In the genomic region with DNA sequence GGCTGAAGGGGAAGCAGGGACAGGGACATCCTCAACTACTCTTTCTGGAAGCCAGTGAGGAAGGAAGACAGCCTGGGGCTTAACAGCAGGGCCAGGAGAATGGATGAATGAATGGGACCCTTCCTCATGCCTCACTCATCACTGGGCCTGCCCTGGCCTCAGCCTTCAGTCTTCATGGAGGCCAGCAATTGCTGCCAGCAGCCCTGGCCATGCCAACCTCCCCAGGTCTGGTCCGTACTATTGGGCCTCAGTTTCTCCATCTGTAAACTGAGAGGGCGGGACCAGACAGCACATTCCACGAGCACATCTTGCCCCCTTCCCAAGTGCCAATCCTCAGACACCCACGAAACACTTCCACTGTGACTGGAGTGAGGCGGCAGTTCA, we compare ENCODE assay signal across 9 cellular contexts. TPM values are rescaled to one million over a fixed set of nuclear protein-coding genes. Genes with fewer than 3 reads are reported as not detected.
DNase-seq lines count a peak whose midpoint lies in the region; ATAC-seq and TF ChIP-seq lines count a peak whose summit lies in the region.
"Had no signal": no experiment of that assay in that cellular context is flagged by ENCODE, and none has a peak within 500 bp of the region (broad histone marks: within the 10 kb centered on the region; RNA-seq: fewer than 3 reads in every experiment).

No MANE protein-coding gene starts in this region.

- H3K27ac ChIP-seq in ascending aorta (peak overlapping the region; percentile 86 to 87), suprapubic skin (peak overlapping the region; percentile 98)

- peaks cover 69% of the 10 kb centered on the region for H3K4me1 Mint-ChIP-seq in activated CD4-positive, alpha-beta T cell treated with anti-CD3 and anti-CD28 coated beads, Interleukin-2, amount 10 ng/mL, durations not matched to agents 7 days and 5 days
- peaks cover 42% of the 10 kb centered on the region for H3K4me1 Mint-ChIP-seq in memory B cell

- peaks cover 4% of the 10 kb centered on the region for H3K36me3 Mint-ChIP-seq in activated CD4-positive, alpha-beta T cell treated with anti-CD3 and anti-CD28 coated beads, Interleukin-2, amount 10 ng/mL, durations not matched to agents 7 days and 5 days (ENCODE audit: low read depth)
- no peaks in the 10 kb centered on the region for H3K36me3 Mint-ChIP-seq in memory B cell

- POLR2A ChIA-PET in activated CD4-positive, alpha-beta T cell treated with anti-CD3 and anti-CD28 coated beads, Interleukin-2, amount 10 ng/mL, durations not matched to agents 7 days and 5 days (lab: Charles Lee), result no interaction called here

- 86% methylated on average over 5 of the region's 5 CpGs for WGBS in suprapubic skin

- H3K36me3 ChIP-seq in ascending aorta (no peaks in the 10 kb centered on the region), suprapubic skin (no peaks in the 10 kb centered on the region), MG63 (peaks cover 2% of the 10 kb centered on the region; the same call in 1 of the 2 replicates)

- peak overlapping the region; percentile 55 for H3K4me3 Mint-ChIP-seq in activated CD4-positive, alpha-beta T cell treated with anti-CD3 and anti-CD28 coated beads, Interleukin-2, amount 10 ng/mL, durations not matched to agents 7 days and 5 days
- no peak overlapping the region for H3K4me3 Mint-ChIP-seq in memory B cell

- H3K27me3 ChIP-seq in ascending aorta (no peaks in the 10 kb centered on the region), suprapubic skin (no peaks in the 10 kb centered on the region), MG63 (no peaks in the 10 kb centered on the region)

- TF ChIP-seq POLR2A in suprapubic skin (IDR thresholded peaks at IDR 0.05), result no peak

- no peaks in the 10 kb centered on the region for H3K9me3 ChIP-seq in ascending aorta
- no peaks in the 10 kb centered on the region for H3K9me3 ChIP-seq in suprapubic skin
- H3K9me3 ChIP-seq in MG63, result no peaks in the 10 kb centered on the region

- DNase-seq in activated CD4-positive, alpha-beta T cell treated with anti-CD3 and anti-CD28 coated beads, Interleukin-2, amount 10 ng/mL, durations not matched to agents 7 days and 5 days, result no peak
- no peak for DNase-seq in activated CD4-positive, alpha-beta T cell treated with anti-CD3 and anti-CD28 coated beads, Interleukin-2, amount 50 U/mL, for 1 hour
- no peak for DNase-seq in ascending aorta (ENCODE audit: low spot score in 2 of 2)
- no peak for DNase-seq in memory B cell (ENCODE audit: low spot score in 2 of 2)
- no peak for DNase-seq in suprapubic skin (ENCODE audit: low spot score in 2 of 2)
- no peak for DNase-seq in NCI-H2227 (lab: John Stamatoyannopoulos, UW; ENCODE audit: unreplicated experiment)
- no peak for DNase-seq in MG63
- DNase-seq in ecto neural progenitor cell (ENCODE audit: low spot score), result no peak
- DNase-seq: activated T-cell treated with anti-CD3 and anti-CD28 coated beads for 4 hours had no signal

- H3K27me3 Mint-ChIP-seq in activated CD4-positive, alpha-beta T cell treated with anti-CD3 and anti-CD28 coated beads, Interleukin-2, amount 10 ng/mL, durations not matched to agents 7 days and 5 days, result no peaks in the 10 kb centered on the region
- no peaks in the 10 kb centered on the region for H3K27me3 Mint-ChIP-seq in memory B cell

- H3K27ac Mint-ChIP-seq in activated CD4-positive, alpha-beta T cell treated with anti-CD3 and anti-CD28 coated beads, Interleukin-2, amount 10 ng/mL, durations not matched to agents 7 days and 5 days, result peak overlapping the region; percentile 88
- peak overlapping the region; percentile 97 for H3K27ac Mint-ChIP-seq in memory B cell

- no peak for TF ChIP-seq EP300 in suprapubic skin (IDR thresholded peaks at IDR 0.05)

- no peak overlapping the region for H3K4me3 ChIP-seq in ascending aorta
- H3K4me3 ChIP-seq in suprapubic skin, result no peak overlapping the region
- H3K4me3 ChIP-seq in MG63, result no peak overlapping the region

- intact Hi-C loops in ascending aorta (cut with DNase I), result no loop called here

- TF ChIP-seq CTCF in ascending aorta (IDR thresholded peaks at IDR 0.05) (no peak), suprapubic skin (IDR thresholded peaks at IDR 0.05) (no peak)

- no peak for ATAC-seq in memory B cell (ENCODE audit: low read depth)

- H3K9me3 Mint-ChIP-seq in activated CD4-positive, alpha-beta T cell treated with anti-CD3 and anti-CD28 coated beads, Interleukin-2, amount 10 ng/mL, durations not matched to agents 7 days and 5 days, result no peaks in the 10 kb centered on the region
- H3K9me3 Mint-ChIP-seq in memory B cell, result no peaks in the 10 kb centered on the region

- peaks cover 12 to 37% of the 10 kb centered on the region in 2 donors for H3K4me1 ChIP-seq in ascending aorta
- peaks cover 87% of the 10 kb centered on the region for H3K4me1 ChIP-seq in suprapubic skin

- CTCF ChIA-PET in activated CD4-positive, alpha-beta T cell treated with anti-CD3 and anti-CD28 coated beads, Interleukin-2, amount 10 ng/mL, durations not matched to agents 7 days and 5 days (lab: Charles Lee), result interaction anchor here (0.7 to 1.6 kb wide), 3 partner anchors 11 to 797 kb away, joined by 4 to 10 read pairs (median 8); no protein-coding TSS in a partner anchor

RNA-seq across cellular contexts. Expression of a gene that starts 1.1 kb away (rescaled TPM):
- total RNA-seq in activated CD4-positive, alpha-beta T cell treated with anti-CD3 and anti-CD28 coated beads, Interleukin-2, amount 10 ng/mL, durations not matched to agents 7 days and 5 days, result 10 to 100 TPM; 79.1 to 92.3 TPM
- total RNA-seq in ascending aorta (53.9 TPM), suprapubic skin (100 to 1,000 TPM; 173 to 244 (median 212) TPM)
- total RNA-seq in MG63 (2014; rRNA removed; shearing (Covaris generic); ENCODE audit: low replicate concordance), result 21.4 and 22.8 TPM in 2 replicates

RNA-seq across cellular contexts. Expression of a gene that starts 41.6 kb away (rescaled TPM):
- 1 to 10 TPM; 2.4 to 2.7 TPM for total RNA-seq in activated CD4-positive, alpha-beta T cell treated with anti-CD3 and anti-CD28 coated beads, Interleukin-2, amount 10 ng/mL, durations not matched to agents 7 days and 5 days
- 13.4 TPM for total RNA-seq in ascending aorta
- total RNA-seq in suprapubic skin, result 10 to 100 TPM in 1 of 4 donors, 1 to 10 TPM in 3; 2.6 to 14.6 (median 5.8) TPM
- total RNA-seq in MG63 (2014; rRNA removed; shearing (Covaris generic); ENCODE audit: low replicate concordance), result 7.2 and 7.6 TPM in 2 replicates
